In genomic region chr16:65059421-65059980, GRCh38 we compare ENCODE assay signal across 29 cellular contexts.
DNase-seq lines count a peak whose midpoint lies in the region; ATAC-seq, FAIRE-seq and TF ChIP-seq lines count a peak whose summit lies in the region.
"Had no signal": no experiment of that assay in that cellular context is flagged by ENCODE, and none has a peak within 500 bp of the region (broad histone marks: within the 10 kb centered on the region; RNA-seq: fewer than 3 reads in every experiment).

No MANE protein-coding gene starts in this region.

- peak; percentile 2 for DNase-seq in HT-29 (ENCODE audit: low spot score)
- DNase-seq in ecto neural progenitor cell (ENCODE audit: low spot score) = peak; percentile 52
- DNase-seq in sciatic nerve (ENCODE audit: low spot score) = peak; percentile 60
- no peak for DNase-seq in Right ventricle myocardium inferior (ENCODE audit: missing footprints)
- DNase-seq in T1000 (lab: John Stamatoyannopoulos, UW) = no peak
- DNase-seq in GM12891 (ENCODE audit: insufficient read length, low spot score) = no peak
- DNase-seq: activated CD4-positive, CD25-positive, alpha-beta regulatory T cell; activated CD8-positive, alpha-beta T cell treated with anti-CD3 and anti-CD28 coated beads, Interleukin-2, amount 10 ng/mL, durations not matched to agents 7 days and 5 days; activated naive CD4-positive, alpha-beta T cell treated with Interleukin-2 at 50 U/mL for 16 hours; activated T-cell treated with anti-CD3 and anti-CD28 coated beads, Interleukin-2, amount 50 U/mL, for 4 hours; aorta; Calu3; EL; naive thymus-derived CD4-positive, alpha-beta T cell; NCI-H1105; NCI-H2029 treated with DMSO at 0.1 percent for 48 hours; NCI-H446 treated with DMSO at 0.1 percent for 48 hours; NK-92 treated with Interleukin-12 subunit alpha and Interleukin-12 subunit beta, amount 100 ng/mL, for 24 hours; stimulated activated CD4-positive, alpha-beta T cell treated with anti-CD3 and anti-CD28 coated beads, Interleukin-4, amount 100 ng/mL, for 4 hours; stimulated activated naive CD8-positive, alpha-beta T cell treated with anti-CD3 and anti-CD28 coated beads, Interleukin-15, amount 100 ng/mL, for 72 hours had no signal

- FAIRE-seq in GM12891 (lab: Jason Lieb, UNC) = no peak
- FAIRE-seq: HepG2, keratinocyte, urothelium cell line had no signal

- 85 to 93% methylated on average over 12 to 15 of the region's 15 CpGs for WGBS in mesodermal cell (ENCODE audit: insufficient coverage in 2 of 2), 2 experiments

- peaks cover 68% of the 10 kb centered on the region for H3K36me3 ChIP-seq in mesodermal cell (ENCODE audit: control insufficient read depth, insufficient read depth, low read length)
- H3K36me3 ChIP-seq: BLaER1, prostate gland had no signal

- peak overlapping the region; percentile 52 for H3K27ac ChIP-seq in mesodermal cell (ENCODE audit: low read depth, low read length, severe bottlenecking)
- H3K27ac ChIP-seq: BLaER1, hepatocyte, prostate gland had no signal

- ATAC-seq in sciatic nerve (peak; percentile 61), Right ventricle myocardium inferior (no peak), GM19035 (IDR thresholded peaks at IDR 0.05; ENCODE audit: unreplicated experiment) (no peak)
- ATAC-seq: activated CD8-positive, alpha-beta T cell treated with anti-CD3 and anti-CD28 coated beads, Interleukin-2, amount 10 ng/mL, durations not matched to agents 7 days and 5 days; activated T-cell treated with anti-CD3 and anti-CD28 coated beads, Interleukin-2, amount 50 U/mL, for 4 hours; HepG2; naive thymus-derived CD4-positive, alpha-beta T cell; SK-N-SH treated with all-trans-retinoic acid at 6 μM for 48 hours; stimulated activated naive CD8-positive, alpha-beta T cell treated with anti-CD3 and anti-CD28 coated beads, Interleukin-15, amount 100 ng/mL, for 72 hours had no signal

- no peak overlapping the region for H3K4me3 ChIP-seq in mesodermal cell (ENCODE audit: extremely low read depth, insufficient read depth, low read length, poor library complexity, severe bottlenecking)
- H3K4me3 ChIP-seq: BLaER1, hepatocyte, prostate gland had no signal

- H3K9me3 ChIP-seq in mesodermal cell (ENCODE audit: control insufficient read depth, low read length) = no peaks in the 10 kb centered on the region
- H3K9me3 ChIP-seq: BLaER1, prostate gland had no signal

- no peak for TF ChIP-seq POLR2A in GM12891 (IDR thresholded peaks at IDR 0.05; ENCODE audit: low read depth, low read length)

- H3K4me1 ChIP-seq in mesodermal cell (ENCODE audit: control insufficient read depth, insufficient read depth, low read length, poor library complexity, severe bottlenecking) = peaks cover 4% of the 10 kb centered on the region
- H3K4me1 ChIP-seq: BLaER1, prostate gland had no signal

- intact Hi-C loops in sciatic nerve (cut with DNase I) = no loop called here
- intact Hi-C loops in Right ventricle myocardium inferior (cut with DNase I) = no loop called here

TF ChIP-seq in GM12891, 5 proteins besides CTCF, POLR2A, EP300 and RAD21:
- TF ChIP-seq TAF1 (IDR thresholded peaks at IDR 0.05; ENCODE audit: low read depth, low read length) (no peak), SPI1 (IDR thresholded peaks at IDR 0.05; ENCODE audit: low read depth, low read length) (no peak), POLR2AphosphoS5 (IDR thresholded peaks at IDR 0.05; ENCODE audit: low read depth, low read length) (no peak), PAX5 (IDR thresholded peaks at IDR 0.05; ENCODE audit: insufficient read depth, low read length, severe bottlenecking) (no peak), POU2F2 (IDR thresholded peaks at IDR 0.05; ENCODE audit: low read depth, low read length) (no peak)

Comparison
In these comparisons a context has a peak if more than half of its experiments do, and no peak if none do; other contexts are left out.
1. DNase-seq: peak in HT-29 (single experiment), ecto neural progenitor cell (single experiment) and sciatic nerve (single experiment); none in Right ventricle myocardium inferior (single experiment), T1000 (single experiment) and GM12891 (single experiment).